2 cellular contexts compared by ENCODE assay signal in the genomic region with DNA sequence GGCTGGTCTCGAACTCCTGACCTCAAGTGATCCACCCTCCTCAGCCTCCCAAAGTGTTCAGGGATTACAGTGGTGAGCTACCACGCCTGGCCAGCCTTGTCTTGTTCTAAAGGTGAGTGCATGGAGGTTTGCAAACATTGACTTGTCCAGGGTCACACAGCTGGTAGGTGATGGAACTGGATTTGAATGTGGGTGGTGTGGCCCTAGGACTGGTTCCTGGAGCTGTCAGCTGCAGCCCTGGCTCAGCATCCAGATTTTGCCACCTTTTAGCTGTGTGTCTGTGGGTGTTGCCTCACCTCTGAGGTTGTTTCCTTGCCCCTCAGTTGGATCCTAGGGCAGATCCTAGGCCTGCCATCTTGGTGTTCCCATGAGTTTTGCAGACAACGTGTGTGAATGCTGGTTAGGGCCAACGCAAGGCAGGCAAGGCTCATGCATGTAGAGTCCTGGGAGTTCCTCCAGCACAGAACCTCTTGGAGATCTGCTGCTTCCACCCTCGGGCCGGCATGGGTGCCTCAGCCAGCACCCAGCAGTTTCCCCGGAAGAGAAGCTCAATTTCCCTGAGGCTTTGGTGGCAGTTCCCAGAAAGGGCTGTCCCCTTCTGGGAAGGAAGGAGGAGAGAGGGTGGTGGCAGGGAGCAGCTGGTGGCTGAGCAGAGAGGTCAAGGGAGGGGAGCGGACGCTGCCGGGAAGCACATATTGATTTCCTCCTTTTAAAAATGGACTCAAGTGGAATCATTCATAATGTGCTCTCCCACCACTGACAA.
TF ChIP-seq lines count a peak whose summit lies in the region.

No MANE protein-coding gene starts in this region.

TF ChIP-seq in HCT116, 20 proteins besides CTCF, POLR2A, EP300 and RAD21:
- TF ChIP-seq, protein P1, sequence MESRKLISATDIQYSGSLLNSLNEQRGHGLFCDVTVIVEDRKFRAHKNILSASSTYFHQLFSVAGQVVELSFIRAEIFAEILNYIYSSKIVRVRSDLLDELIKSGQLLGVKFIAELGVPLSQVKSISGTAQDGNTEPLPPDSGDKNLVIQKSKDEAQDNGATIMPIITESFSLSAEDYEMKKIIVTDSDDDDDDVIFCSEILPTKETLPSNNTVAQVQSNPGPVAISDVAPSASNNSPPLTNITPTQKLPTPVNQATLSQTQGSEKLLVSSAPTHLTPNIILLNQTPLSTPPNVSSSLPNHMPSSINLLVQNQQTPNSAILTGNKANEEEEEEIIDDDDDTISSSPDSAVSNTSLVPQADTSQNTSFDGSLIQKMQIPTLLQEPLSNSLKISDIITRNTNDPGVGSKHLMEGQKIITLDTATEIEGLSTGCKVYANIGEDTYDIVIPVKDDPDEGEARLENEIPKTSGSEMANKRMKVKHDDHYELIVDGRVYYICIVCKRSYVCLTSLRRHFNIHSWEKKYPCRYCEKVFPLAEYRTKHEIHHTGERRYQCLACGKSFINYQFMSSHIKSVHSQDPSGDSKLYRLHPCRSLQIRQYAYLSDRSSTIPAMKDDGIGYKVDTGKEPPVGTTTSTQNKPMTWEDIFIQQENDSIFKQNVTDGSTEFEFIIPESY (IDR thresholded peaks at IDR 0.05; ENCODE audit: extremely low read depth, insufficient replicate concordance, low read length): no peak
- TF ChIP-seq SP1 (IDR thresholded peaks at IDR 0.05; ENCODE audit: low read depth) (no peak), FOSL1 (IDR thresholded peaks at IDR 0.05; ENCODE audit: low read depth) (no peak), ZFX (IDR thresholded peaks at IDR 0.05) (0 out of 2 replicates have a peak, but pooled peaks have one; percentile 15), ELF1 (IDR thresholded peaks at IDR 0.05; ENCODE audit: borderline replicate concordance, low read depth) (no peak), TCF7L2 (IDR thresholded peaks at IDR 0.05; ENCODE audit: borderline replicate concordance, extremely low read depth, insufficient read depth, insufficient read length) (no peak), SRF (IDR thresholded peaks at IDR 0.05; ENCODE audit: low read depth) (no peak)
TF ChIP-seq in HCT116: peak in this region for 1.

TF ChIP-seq in HepG2, 621 proteins besides CTCF, POLR2A, EP300 and RAD21:
- TF ChIP-seq PLRG1 (conservative IDR thresholded peaks at IDR 0.05) (no peak), ZFP62 (CRISPR knock-in tag; IDR thresholded peaks at IDR 0.05) (no peak), TEAD3 (CRISPR knock-in tag; optimal IDR thresholded peaks at IDR 0.05; ENCODE audit: borderline replicate concordance) (no peak), SMC3 (IDR thresholded peaks at IDR 0.05; ENCODE audit: low read length) (no peak), KDM1A (CRISPR knock-in tag; IDR thresholded peaks at IDR 0.05) (no peak), ZNF20 (CRISPR knock-in tag; IDR thresholded peaks at IDR 0.05) (no peak), ZBTB38 (CRISPR knock-in tag; IDR thresholded peaks at IDR 0.05) (no peak), ZNF484 (CRISPR knock-in tag; IDR thresholded peaks at IDR 0.05; ENCODE audit: borderline replicate concordance, low read depth) (no peak), SMARCE1 (IDR thresholded peaks at IDR 0.05; ENCODE audit: borderline replicate concordance) (no peak), ZMYM3 (CRISPR knock-in tag; IDR thresholded peaks at IDR 0.05) (peak; percentile 32; the same call in 1 of the 2 replicates), ZNF552 (CRISPR knock-in tag; IDR thresholded peaks at IDR 0.05; ENCODE audit: borderline replicate concordance) (no peak), FIP1L1 (IDR thresholded peaks at IDR 0.05; ENCODE audit: borderline replicate concordance, insufficient read depth, low read depth, low read length) (no peak)
- TF ChIP-seq, protein P2, sequence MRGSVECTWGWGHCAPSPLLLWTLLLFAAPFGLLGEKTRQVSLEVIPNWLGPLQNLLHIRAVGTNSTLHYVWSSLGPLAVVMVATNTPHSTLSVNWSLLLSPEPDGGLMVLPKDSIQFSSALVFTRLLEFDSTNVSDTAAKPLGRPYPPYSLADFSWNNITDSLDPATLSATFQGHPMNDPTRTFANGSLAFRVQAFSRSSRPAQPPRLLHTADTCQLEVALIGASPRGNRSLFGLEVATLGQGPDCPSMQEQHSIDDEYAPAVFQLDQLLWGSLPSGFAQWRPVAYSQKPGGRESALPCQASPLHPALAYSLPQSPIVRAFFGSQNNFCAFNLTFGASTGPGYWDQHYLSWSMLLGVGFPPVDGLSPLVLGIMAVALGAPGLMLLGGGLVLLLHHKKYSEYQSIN (CRISPR knock-in tag; IDR thresholded peaks at IDR 0.05; ENCODE audit: borderline replicate concordance): no peak
- TF ChIP-seq, protein P3, sequence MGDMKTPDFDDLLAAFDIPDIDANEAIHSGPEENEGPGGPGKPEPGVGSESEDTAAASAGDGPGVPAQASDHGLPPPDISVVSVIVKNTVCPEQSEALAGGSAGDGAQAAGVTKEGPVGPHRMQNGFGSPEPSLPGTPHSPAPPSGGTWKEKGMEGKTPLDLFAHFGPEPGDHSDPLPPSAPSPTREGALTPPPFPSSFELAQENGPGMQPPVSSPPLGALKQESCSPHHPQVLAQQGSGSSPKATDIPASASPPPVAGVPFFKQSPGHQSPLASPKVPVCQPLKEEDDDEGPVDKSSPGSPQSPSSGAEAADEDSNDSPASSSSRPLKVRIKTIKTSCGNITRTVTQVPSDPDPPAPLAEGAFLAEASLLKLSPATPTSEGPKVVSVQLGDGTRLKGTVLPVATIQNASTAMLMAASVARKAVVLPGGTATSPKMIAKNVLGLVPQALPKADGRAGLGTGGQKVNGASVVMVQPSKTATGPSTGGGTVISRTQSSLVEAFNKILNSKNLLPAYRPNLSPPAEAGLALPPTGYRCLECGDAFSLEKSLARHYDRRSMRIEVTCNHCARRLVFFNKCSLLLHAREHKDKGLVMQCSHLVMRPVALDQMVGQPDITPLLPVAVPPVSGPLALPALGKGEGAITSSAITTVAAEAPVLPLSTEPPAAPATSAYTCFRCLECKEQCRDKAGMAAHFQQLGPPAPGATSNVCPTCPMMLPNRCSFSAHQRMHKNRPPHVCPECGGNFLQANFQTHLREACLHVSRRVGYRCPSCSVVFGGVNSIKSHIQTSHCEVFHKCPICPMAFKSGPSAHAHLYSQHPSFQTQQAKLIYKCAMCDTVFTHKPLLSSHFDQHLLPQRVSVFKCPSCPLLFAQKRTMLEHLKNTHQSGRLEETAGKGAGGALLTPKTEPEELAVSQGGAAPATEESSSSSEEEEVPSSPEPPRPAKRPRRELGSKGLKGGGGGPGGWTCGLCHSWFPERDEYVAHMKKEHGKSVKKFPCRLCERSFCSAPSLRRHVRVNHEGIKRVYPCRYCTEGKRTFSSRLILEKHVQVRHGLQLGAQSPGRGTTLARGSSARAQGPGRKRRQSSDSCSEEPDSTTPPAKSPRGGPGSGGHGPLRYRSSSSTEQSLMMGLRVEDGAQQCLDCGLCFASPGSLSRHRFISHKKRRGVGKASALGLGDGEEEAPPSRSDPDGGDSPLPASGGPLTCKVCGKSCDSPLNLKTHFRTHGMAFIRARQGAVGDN (CRISPR knock-in tag; IDR thresholded peaks at IDR 0.05): 0 out of 2 replicates have a peak, but pooled peaks have one; percentile 12
- TF ChIP-seq, protein P4, sequence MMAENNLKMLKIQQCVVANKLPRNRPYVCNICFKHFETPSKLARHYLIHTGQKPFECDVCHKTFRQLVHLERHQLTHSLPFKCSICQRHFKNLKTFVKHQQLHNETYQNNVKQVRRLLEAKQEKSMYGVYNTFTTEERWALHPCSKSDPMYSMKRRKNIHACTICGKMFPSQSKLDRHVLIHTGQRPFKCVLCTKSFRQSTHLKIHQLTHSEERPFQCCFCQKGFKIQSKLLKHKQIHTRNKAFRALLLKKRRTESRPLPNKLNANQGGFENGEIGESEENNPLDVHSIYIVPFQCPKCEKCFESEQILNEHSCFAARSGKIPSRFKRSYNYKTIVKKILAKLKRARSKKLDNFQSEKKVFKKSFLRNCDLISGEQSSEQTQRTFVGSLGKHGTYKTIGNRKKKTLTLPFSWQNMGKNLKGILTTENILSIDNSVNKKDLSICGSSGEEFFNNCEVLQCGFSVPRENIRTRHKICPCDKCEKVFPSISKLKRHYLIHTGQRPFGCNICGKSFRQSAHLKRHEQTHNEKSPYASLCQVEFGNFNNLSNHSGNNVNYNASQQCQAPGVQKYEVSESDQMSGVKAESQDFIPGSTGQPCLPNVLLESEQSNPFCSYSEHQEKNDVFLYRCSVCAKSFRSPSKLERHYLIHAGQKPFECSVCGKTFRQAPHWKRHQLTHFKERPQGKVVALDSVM (CRISPR knock-in tag; IDR thresholded peaks at IDR 0.05): no peak
- TF ChIP-seq, protein P5, sequence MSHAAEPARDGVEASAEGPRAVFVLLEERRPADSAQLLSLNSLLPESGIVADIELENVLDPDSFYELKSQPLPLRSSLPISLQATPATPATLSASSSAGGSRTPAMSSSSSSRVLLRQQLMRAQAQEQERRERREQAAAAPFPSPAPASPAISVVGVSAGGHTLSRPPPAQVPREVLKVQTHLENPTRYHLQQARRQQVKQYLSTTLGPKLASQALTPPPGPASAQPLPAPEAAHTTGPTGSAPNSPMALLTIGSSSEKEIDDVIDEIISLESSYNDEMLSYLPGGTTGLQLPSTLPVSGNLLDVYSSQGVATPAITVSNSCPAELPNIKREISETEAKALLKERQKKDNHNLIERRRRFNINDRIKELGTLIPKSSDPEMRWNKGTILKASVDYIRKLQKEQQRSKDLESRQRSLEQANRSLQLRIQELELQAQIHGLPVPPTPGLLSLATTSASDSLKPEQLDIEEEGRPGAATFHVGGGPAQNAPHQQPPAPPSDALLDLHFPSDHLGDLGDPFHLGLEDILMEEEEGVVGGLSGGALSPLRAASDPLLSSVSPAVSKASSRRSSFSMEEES (CRISPR knock-in tag; IDR thresholded peaks at IDR 0.05): no peak
